ENCODE assay signal across 8 cellular contexts in genomic region chr7:876972-877311, GRCh38. TPM values are rescaled to one million over a fixed set of nuclear protein-coding genes. Genes with fewer than 3 reads are reported as not detected.
DNase-seq lines count a peak whose midpoint lies in the region; ATAC-seq and TF ChIP-seq lines count a peak whose summit lies in the region.

No MANE protein-coding gene starts in this region.

- no peaks in the 10 kb centered on the region for H4K20me1 ChIP-seq in fibroblast of lung (ENCODE audit: control insufficient read depth, extremely low read depth, insufficient read depth, low read length)

- H3K27me3 ChIP-seq in fibroblast of lung (ENCODE audit: control insufficient read depth, insufficient read depth, low read length) (no peaks in the 10 kb centered on the region), psoas muscle (ENCODE audit: insufficient read depth in 3 of 3, low read length in 2 of 3) (no peaks in the 10 kb centered on the region)

- no peaks in the 10 kb centered on the region for H3K4me1 ChIP-seq in fibroblast of lung (ENCODE audit: control insufficient read depth, extremely low read depth, insufficient read depth, low read length)
- H3K4me1 ChIP-seq in psoas muscle, result peaks cover 43% of the 10 kb centered on the region

- H3K79me2 ChIP-seq in fibroblast of lung (ENCODE audit: control insufficient read depth, insufficient read depth, low read length), result peaks cover 41% of the 10 kb centered on the region

- peak overlapping the region; percentile 84 for H3K9ac ChIP-seq in fibroblast of lung (ENCODE audit: insufficient read depth, low read length)

- in situ Hi-C loops in SK-MEL-5 (cut with HindIII; ENCODE audit: low pct_unique_long_range_greater_than_20kb, low sequenced_read_pairs), result no loop called here

- H3K4me3 ChIP-seq in fibroblast of lung (replicated peaks in 1 of 4; ENCODE audit: control extremely low read depth in 1 of 4, insufficient read depth in 1 of 4, low read depth in 3 of 4, low read length in 4 of 4), result peak overlapping the region; percentile 67 to 88 (median 78)
- peak overlapping the region; percentile 80 for H3K4me3 ChIP-seq in psoas muscle

- H3K36me3 ChIP-seq in fibroblast of lung (ENCODE audit: control insufficient read depth, insufficient read depth, low read length) (peaks cover 13% of the 10 kb centered on the region), psoas muscle (ENCODE audit: insufficient read depth in 1 of 2, low read depth in 1 of 2) (peaks cover 0 to 32% of the 10 kb centered on the region in 2 donors)

- TF ChIP-seq CTCF in fibroblast of lung (conservative IDR thresholded peaks at IDR 0.05 in 1 of 2, IDR thresholded peaks at IDR 0.05 in 1 of 2; ENCODE audit: low read depth in 1 of 2, low read length in 2 of 2) (no peak), psoas muscle (IDR thresholded peaks at IDR 0.05) (no peak)

- no peak overlapping the region for H2AFZ ChIP-seq in fibroblast of lung (ENCODE audit: low read length)

- DNase-seq in NCI-H82 (lab: John Stamatoyannopoulos, UW) (peak; percentile 69), NCI-H82 treated with DMSO at 0.1 percent for 48 hours (lab: John Stamatoyannopoulos, UW; ENCODE audit: unreplicated experiment) (no peak), SK-MEL-5 (ENCODE audit: low read depth, low spot score) (peak; percentile 39), fibroblast of lung (ENCODE audit: low read depth in 2 of 2) (no peak), psoas muscle (peak in 1 of 2 donors; percentile 81), NCI-H2171 treated with DMSO at 0.1 percent for 48 hours (lab: John Stamatoyannopoulos, UW) (no peak), T1000 (lab: John Stamatoyannopoulos, UW) (no peak)

- intact Hi-C loops in psoas muscle (cut with DNase I), result loop anchor here (10.0 kb wide), 1 partner anchor 552 kb away; no protein-coding TSS in a partner anchor

- peak; percentile 25 for ATAC-seq in HG02870 (IDR thresholded peaks at IDR 0.05; ENCODE audit: unreplicated experiment)
- ATAC-seq in psoas muscle, result peak in 3 of 4 donors; percentile 5 to 12 (median 6)

- 0 to 1% (median 1%) methylated on average over 19 to 26 of the region's 26 CpGs for WGBS in psoas muscle, 3 donors

- peak overlapping the region; percentile 33 for H3K4me2 ChIP-seq in fibroblast of lung (ENCODE audit: extremely low read depth, insufficient read depth, low read length)

- H3K9me3 ChIP-seq in fibroblast of lung (ENCODE audit: control insufficient read depth, insufficient read depth, low read depth, low read length) (no peaks in the 10 kb centered on the region), psoas muscle (no peaks in the 10 kb centered on the region)

- H3K27ac ChIP-seq in fibroblast of lung (ENCODE audit: insufficient read depth, low read length) (peak overlapping the region; percentile 84), psoas muscle (peak overlapping the region; percentile 89)

RNA-seq across cellular contexts. Expression of gene GET4, which starts 0.6 kb away (rescaled TPM):
- 43.2 and 45.8 TPM in 2 replicates for total RNA-seq in SK-MEL-5 (2014; rRNA removed; shearing (Covaris generic))
- 64.7 and 74.1 TPM in 2 replicates for polyA plus RNA-seq in SK-MEL-5 (2015; cell fraction: cytosol; rRNA removed)
- polyA plus RNA-seq in SK-MEL-5 (2015; cell fraction: nucleus; rRNA removed), result 203 and 284 TPM in 2 replicates
- total RNA-seq in fibroblast of lung (21.6 and 23.1 TPM in 2 replicates), psoas muscle (10 to 100 TPM; 27.3 to 42.3 (median 29.1) TPM)
- polyA plus RNA-seq in fibroblast of lung (13.4 and 15.9 TPM in 2 replicates), psoas muscle (10 to 100 TPM; 36.8 to 51.1 (median 48.3) TPM)
- polyA plus RNA-seq in fibroblast of lung (2012), result 18.0 and 26.5 TPM in 2 replicates
- 1.3 and 6.9 TPM in 2 replicates for polyA minus RNA-seq in fibroblast of lung (ENCODE audit: low replicate concordance)

RNA-seq across cellular contexts. Expression of gene SUN1, which starts 44.7 kb away (rescaled TPM):
- 56.5 and 66.3 TPM in 2 replicates for total RNA-seq in SK-MEL-5 (2014; rRNA removed; shearing (Covaris generic))
- polyA plus RNA-seq in SK-MEL-5 (2015; cell fraction: cytosol; rRNA removed), result 213 and 222 TPM in 2 replicates
- polyA plus RNA-seq in SK-MEL-5 (2015; cell fraction: nucleus; rRNA removed), result 458 and 599 TPM in 2 replicates
- 92.7 and 185 TPM in 2 replicates for total RNA-seq in fibroblast of lung
- 157 and 220 TPM in 2 replicates for polyA plus RNA-seq in fibroblast of lung
- 88.9 and 139 TPM in 2 replicates for polyA plus RNA-seq in fibroblast of lung (2012)
- polyA minus RNA-seq in fibroblast of lung (ENCODE audit: low replicate concordance), result 247 and 378 TPM in 2 replicates
- 100 to 1,000 TPM; 125 to 144 (median 137) TPM for total RNA-seq in psoas muscle
- polyA plus RNA-seq in psoas muscle, result 100 to 1,000 TPM in 1 of 3 donors, 10 to 100 TPM in 2; 52.5 to 159 (median 64.6) TPM

Comparison
In these comparisons a context has a peak if more than half of its experiments do, and no peak if none do; other contexts are left out.
1. DNase-seq: peak in NCI-H82 (single experiment) and SK-MEL-5 (single experiment); none in NCI-H82 treated with DMSO at 0.1 percent for 48 hours (single experiment), fibroblast of lung (0 of 2), NCI-H2171 treated with DMSO at 0.1 percent for 48 hours (single experiment) and T1000 (single experiment).